ENCODE assay signal across 8 cellular contexts in the genomic region with DNA sequence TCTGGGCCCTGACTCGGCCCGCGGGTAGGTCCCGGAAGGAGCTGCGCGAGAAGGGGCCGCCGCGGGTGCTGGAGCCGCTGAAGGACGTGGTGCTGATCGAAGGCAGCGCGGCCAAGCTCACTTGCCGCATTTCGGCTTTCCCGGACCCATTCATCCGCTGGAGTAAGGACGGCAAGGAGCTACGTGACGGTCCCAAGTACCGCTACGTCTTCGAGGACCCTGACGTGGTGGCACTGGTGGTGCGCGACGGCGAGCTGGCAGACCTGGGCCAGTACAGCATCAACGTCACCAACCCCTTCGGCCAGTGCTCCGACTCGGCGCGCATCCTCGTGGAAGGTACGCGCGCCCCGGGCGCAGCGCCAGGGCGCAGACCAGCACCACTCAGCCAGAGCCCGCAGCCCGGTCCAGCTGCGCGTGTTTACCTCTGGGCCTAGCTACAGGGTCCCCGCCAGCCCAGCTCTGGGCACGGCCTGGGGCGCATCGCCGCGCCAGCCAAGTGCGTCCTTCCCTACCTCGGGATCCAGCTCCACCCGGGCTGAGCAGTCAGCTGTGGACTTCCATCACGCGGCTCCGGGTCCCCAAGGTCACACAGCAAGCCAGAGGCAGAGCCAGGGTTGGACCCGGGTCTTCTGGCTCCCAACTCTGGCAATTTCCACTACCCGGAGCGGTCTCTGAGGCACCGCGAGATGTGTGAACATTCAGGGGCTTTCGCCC. TPM values are rescaled to one million over a fixed set of nuclear protein-coding genes. Genes with fewer than 3 reads are reported as not detected.
DNase-seq lines count a peak whose midpoint lies in the region; ATAC-seq and TF ChIP-seq lines count a peak whose summit lies in the region.

No MANE protein-coding gene starts in this region.

- H3F3A ChIP-seq in PC-9 (ENCODE audit: insufficient read depth, low read depth), result peaks cover 4% of the 10 kb centered on the region; the same call in 1 of the 2 replicates

- H3K27ac Mint-ChIP-seq in endothelial cell (ENCODE audit: unreplicated experiment) (no peak overlapping the region), nephron progenitor cell (no peak overlapping the region)

- H4K20me1 ChIP-seq in PC-9 (ENCODE audit: insufficient read depth), result no peaks in the 10 kb centered on the region

- H3K9me3 Mint-ChIP-seq in endothelial cell (ENCODE audit: unreplicated experiment) (no peaks in the 10 kb centered on the region), nephron progenitor cell (no peaks in the 10 kb centered on the region)

- no peak overlapping the region for H2AFZ ChIP-seq in PC-9

- H3K9me3 ChIP-seq in PC-9 (ENCODE audit: insufficient read depth, low read depth), result no peaks in the 10 kb centered on the region

- H3K4me1 Mint-ChIP-seq in endothelial cell (ENCODE audit: unreplicated experiment), result peaks cover 36% of the 10 kb centered on the region
- H3K4me1 Mint-ChIP-seq in nephron progenitor cell, result peaks cover 62% of the 10 kb centered on the region

- peak overlapping the region; percentile 94 for H3K4me2 ChIP-seq in PC-9

- H3K4me1 ChIP-seq in PC-9 (replicated peaks; ENCODE audit: insufficient read depth), result peaks cover 19% of the 10 kb centered on the region

- POLR2A ChIA-PET in PC-9 (lab: Charles Lee; ENCODE audit: unreplicated experiment), result interaction anchor here (0.6 to 0.7 kb wide), 2 partner anchors 23 to 56 kb away, joined by 4 read pairs; no protein-coding TSS in a partner anchor

- no peaks in the 10 kb centered on the region for H3K9me2 ChIP-seq in PC-9 (ENCODE audit: insufficient read depth)

- no peaks in the 10 kb centered on the region; the same call in 1 of the 2 replicates for H3K36me3 ChIP-seq in PC-9 (ENCODE audit: low read depth)

- H3K4me3 ChIP-seq in PC-9, result 0 out of 2 replicates have a peak overlapping the region, but pooled peaks have one; percentile 74

- intact Hi-C loops in PC-9 (cut with micrococcal nuclease; ENCODE audit: unreplicated experiment), result loop anchor here (5.0 kb wide), 1 partner anchor 40 kb away; no protein-coding TSS in a partner anchor

- peak; percentile 8 for DNase-seq in CD1c-positive myeloid dendritic cell (ENCODE audit: extremely low spot score)
- DNase-seq in PC-9, result no peak
- no peak for DNase-seq in endothelial cell (ENCODE audit: low spot score)
- DNase-seq in nephron progenitor cell, result no peak
- DNase-seq in NCI-H1694 treated with DMSO at 0.1 percent for 48 hours (lab: John Stamatoyannopoulos, UW), result no peak
- no peak for DNase-seq in inferior parietal cortex (ENCODE audit: extremely low spot score)

- H3K27me3 Mint-ChIP-seq in endothelial cell (ENCODE audit: unreplicated experiment), result peaks cover 30% of the 10 kb centered on the region
- H3K27me3 Mint-ChIP-seq in nephron progenitor cell (ENCODE audit: low read depth, poor library complexity), result peaks cover 76% of the 10 kb centered on the region

- H3K36me3 Mint-ChIP-seq in endothelial cell (ENCODE audit: low read depth, unreplicated experiment) (peaks cover 4% of the 10 kb centered on the region), nephron progenitor cell (ENCODE audit: low read depth) (no peaks in the 10 kb centered on the region)

- H3K4me3 Mint-ChIP-seq in endothelial cell (ENCODE audit: unreplicated experiment) (peak overlapping the region; percentile 65), nephron progenitor cell (peak overlapping the region; percentile 88)

- H3K27me3 ChIP-seq in PC-9 (ENCODE audit: insufficient read depth, low read depth), result peaks cover 7% of the 10 kb centered on the region; the same call in 1 of the 2 replicates

- no peak overlapping the region for H3K27ac ChIP-seq in PC-9

- BruUV-seq in PC-9 (replicated peaks; lab: Mats Ljungman, UMichigan), result no TSS peak

- ATAC-seq in GM19351 (IDR thresholded peaks at IDR 0.05; ENCODE audit: unreplicated experiment), result no peak
- no peak for ATAC-seq in GM18520 (IDR thresholded peaks at IDR 0.05; ENCODE audit: unreplicated experiment)

- no peak for TF ChIP-seq CTCF in PC-9 (conservative IDR thresholded peaks at IDR 0.05)
- no peak for TF ChIP-seq CTCF in endothelial cell (IDR thresholded peaks at IDR 0.05; ENCODE audit: unreplicated experiment)
- no peak for TF ChIP-seq CTCF in nephron progenitor cell (IDR thresholded peaks at IDR 0.05)

- CTCF ChIA-PET in PC-9 (lab: Charles Lee), result interaction anchor here (0.5 to 2.9 kb wide), 3 partner anchors 13 to 131 kb away, joined by 3 to 19 read pairs (median 4); no protein-coding TSS in a partner anchor

- H3K79me2 ChIP-seq in PC-9 (ENCODE audit: low read depth), result peaks cover 18% of the 10 kb centered on the region; the same call in 1 of the 2 replicates

RNA-seq across cellular contexts. Expression of a gene that starts 1.8 kb away (rescaled TPM):
- 44.7 and 57.2 TPM in 2 replicates for total RNA-seq in PC-9 (2021)
- total RNA-seq in endothelial cell (ENCODE audit: unreplicated experiment), result 30.2 TPM

RNA-seq across cellular contexts. Expression of a gene that starts 17.3 kb away (rescaled TPM):
- total RNA-seq in PC-9 (2021), result 0.22 and 0.30 TPM in 2 replicates
- total RNA-seq in endothelial cell (ENCODE audit: unreplicated experiment), result 1.6 TPM

RNA-seq across cellular contexts. Expression of a gene that starts 46.7 kb away (rescaled TPM):
- total RNA-seq in PC-9 (2021), result 78.2 and 89.7 TPM in 2 replicates
- 4.1 TPM for total RNA-seq in endothelial cell (ENCODE audit: unreplicated experiment)

RNA-seq across cellular contexts. Expression of a gene that starts 46.9 kb away (rescaled TPM):
- total RNA-seq in PC-9 (2021) (3.6 and 5.8 TPM in 2 replicates), endothelial cell (ENCODE audit: unreplicated experiment) (not detected)

Comparison
In these comparisons a context has a peak if more than half of its experiments do, and no peak if none do; other contexts are left out.
1. RNA of a gene that starts 46.7 kb away (total RNA-seq): 78.2 to 89.7 TPM in PC-9; 4.1 TPM in endothelial cell (single experiment); every median in the first group is over 10 times any median in the second.